In the genomic region with DNA sequence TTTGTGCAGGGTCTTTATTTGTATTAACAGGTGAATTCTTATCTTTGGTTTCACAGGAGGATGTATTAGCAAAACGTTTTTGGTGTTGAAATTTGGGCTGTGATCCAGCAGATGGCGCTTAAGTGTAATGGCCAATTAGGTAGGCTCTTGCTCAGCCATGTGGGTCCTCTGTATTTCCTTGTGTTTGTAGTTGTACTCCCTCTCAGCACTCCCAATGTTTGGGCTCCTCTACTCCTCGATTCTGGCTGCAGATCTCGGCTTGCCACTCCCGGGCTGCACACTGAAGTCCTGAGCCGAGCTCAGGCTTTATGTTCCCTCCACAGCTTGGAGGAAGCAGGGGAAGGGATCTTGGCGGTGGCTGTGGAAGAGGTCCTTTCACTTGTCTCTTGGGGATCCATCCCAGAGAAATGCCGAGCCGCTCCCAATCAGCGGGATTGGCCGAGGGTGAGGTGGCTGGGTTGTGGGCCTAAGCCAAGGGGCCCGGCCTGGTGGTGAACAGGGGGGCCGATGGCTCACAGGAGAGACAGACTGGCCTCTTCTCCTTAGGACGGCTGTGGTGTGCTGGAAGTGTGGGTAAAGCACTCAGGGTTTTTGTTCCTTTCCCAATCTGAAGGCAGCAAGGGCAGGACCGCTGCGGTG, we compare ENCODE assay signal across 8 cellular contexts.
DNase-seq lines count a peak whose midpoint lies in the region; ATAC-seq and TF ChIP-seq lines count a peak whose summit lies in the region.

No MANE protein-coding gene starts in this region.

- peak; percentile 57 for TF ChIP-seq RAD21 in HCT116 (IDR thresholded peaks at IDR 0.05; ENCODE audit: low read depth)

- DNase-seq in activated T-cell treated with anti-CD3 and anti-CD28 coated beads, Interleukin-2, amount 50 U/mL, for 72 hours = peak; percentile 14 to 30
- DNase-seq in activated T-cell treated with anti-CD3 and anti-CD28 coated beads, Interleukin-2, amount 50 U/mL, for 1 hour = no peak
- peak; percentile 32 for DNase-seq in HCT116 (ENCODE audit: low read depth, low spot score)
- peak; percentile 62 for DNase-seq in NCI-H146 treated with DMSO at 0.1 percent for 48 hours (lab: John Stamatoyannopoulos, UW; ENCODE audit: unreplicated experiment)
- peak; percentile 62 for DNase-seq in kidney tubule cell (ENCODE audit: low spot score)
- DNase-seq in activated effector memory CD4-positive, alpha-beta T cell treated with Interleukin-2 at 50 U/mL for 16 hours = no peak

- H3K4me3 ChIP-seq in HCT116 (replicated peaks in 1 of 2; ENCODE audit: low read depth in 1 of 2, low read length in 2 of 2) = no peak overlapping the region

- H3K27ac Mint-ChIP-seq in activated T-cell treated with anti-CD3 and anti-CD28 coated beads, Interleukin-2, amount 50 U/mL, for 72 hours = no peak overlapping the region
- H3K27ac Mint-ChIP-seq in activated naive CD8-positive, alpha-beta T cell = peak overlapping the region; percentile 67

- CTCF ChIA-PET in HCT116 (lab: Charles Lee) = interaction anchor here (0.8 kb wide), 1 partner anchor 14 kb away, joined by 3 read pairs; no protein-coding TSS in a partner anchor

- RAD21 ChIA-PET in HCT116 (lab: Charles Lee; ENCODE audit: low non-redundant PET in 1 of 2, low total read pairs in 2 of 2, uncharacterized antibody in 2 of 2, unreplicated experiment in 2 of 2) = no interaction called here

- intact Hi-C loops in HCT116 (cut with micrococcal nuclease) = loop anchor here (5.0 kb wide), 2 partner anchors 69 to 804 kb away; no protein-coding TSS in a partner anchor

- H3K36me3 Mint-ChIP-seq in activated T-cell treated with anti-CD3 and anti-CD28 coated beads, Interleukin-2, amount 50 U/mL, for 72 hours (ENCODE audit: insufficient read depth in 2 of 2) = no peaks in the 10 kb centered on the region
- peaks cover 14% of the 10 kb centered on the region for H3K36me3 Mint-ChIP-seq in activated naive CD8-positive, alpha-beta T cell

- H3K4me1 ChIP-seq in HCT116 (ENCODE audit: control insufficient read depth in 1 of 2, insufficient read depth in 2 of 2, low read length in 2 of 2) = peaks cover 3 to 7% of the 10 kb centered on the region in 2 experiments; a peak in 3 of 4 replicates

- no peak overlapping the region for H3K27ac ChIP-seq in HCT116 (ENCODE audit: low read depth, low read length)

- no TSS peak for BruUV-seq in HCT116 (replicated peaks; lab: Mats Ljungman, UMichigan)

- no peaks in the 10 kb centered on the region for H3K36me3 ChIP-seq in HCT116 (ENCODE audit: control insufficient read depth in 1 of 2, insufficient read depth in 2 of 2, low read length in 2 of 2)

- H3K9ac ChIP-seq in HCT116 (ENCODE audit: low read length) = no peak overlapping the region

- H3K4me2 ChIP-seq in HCT116 (ENCODE audit: low read length) = no peak overlapping the region

- no peak overlapping the region for H3K4me3 Mint-ChIP-seq in activated T-cell treated with anti-CD3 and anti-CD28 coated beads, Interleukin-2, amount 50 U/mL, for 72 hours
- no peak overlapping the region for H3K4me3 Mint-ChIP-seq in activated naive CD8-positive, alpha-beta T cell

- POLR2A ChIA-PET in HCT116 (lab: Charles Lee) = no interaction called here

- no peaks in the 10 kb centered on the region for H3K9me2 ChIP-seq in HCT116 (ENCODE audit: insufficient read depth)

- H3K4me1 Mint-ChIP-seq in activated T-cell treated with anti-CD3 and anti-CD28 coated beads, Interleukin-2, amount 50 U/mL, for 72 hours (ENCODE audit: low read depth) = no peaks in the 10 kb centered on the region
- H3K4me1 Mint-ChIP-seq in activated naive CD8-positive, alpha-beta T cell (ENCODE audit: low read depth) = no peaks in the 10 kb centered on the region

- H3K79me2 ChIP-seq in HCT116 (ENCODE audit: insufficient read depth, low read length) = no peaks in the 10 kb centered on the region

- no peaks in the 10 kb centered on the region for H3K9me3 ChIP-seq in HCT116 (ENCODE audit: control insufficient read depth in 1 of 2, insufficient read depth in 1 of 2, low read depth in 1 of 2, low read length in 2 of 2)

- no peak overlapping the region for H2AFZ ChIP-seq in HCT116 (ENCODE audit: low read depth, low read length, poor library complexity, severe bottlenecking)

- no peak for ATAC-seq in activated T-cell treated with anti-CD3 and anti-CD28 coated beads, Interleukin-2, amount 50 U/mL, for 72 hours (replicated peaks in 1 of 2)
- peak; percentile 86 for ATAC-seq in HCT116
- no peak for ATAC-seq in GM18873 (IDR thresholded peaks at IDR 0.05; ENCODE audit: low FRiP score, unreplicated experiment)

- no peak for TF ChIP-seq POLR2A in HCT116 (IDR thresholded peaks at IDR 0.05; ENCODE audit: borderline replicate concordance, extremely low read depth, insufficient read depth, insufficient read length)

- no peaks in the 10 kb centered on the region for H4K20me1 ChIP-seq in HCT116 (ENCODE audit: insufficient read depth)

- no peaks in the 10 kb centered on the region for H3K27me3 ChIP-seq in HCT116 (ENCODE audit: insufficient read depth, low read length)

- TF ChIP-seq CTCF in HCT116 (IDR thresholded peaks at IDR 0.05 in 2 of 3, conservative IDR thresholded peaks at IDR 0.05 in 1 of 3; ENCODE audit: borderline replicate concordance in 1 of 3, insufficient read depth in 1 of 3, low read depth in 2 of 3, low read length in 2 of 3) = peak; percentile 34 to 74 (median 71); a peak in 5 of 6 replicates

- no peaks in the 10 kb centered on the region for H3K27me3 Mint-ChIP-seq in activated T-cell treated with anti-CD3 and anti-CD28 coated beads, Interleukin-2, amount 50 U/mL, for 72 hours (ENCODE audit: low read depth)
- no peaks in the 10 kb centered on the region for H3K27me3 Mint-ChIP-seq in activated naive CD8-positive, alpha-beta T cell

- peaks cover 0 to 2% of the 10 kb centered on the region in 2 donors for H3K9me3 Mint-ChIP-seq in activated T-cell treated with anti-CD3 and anti-CD28 coated beads, Interleukin-2, amount 50 U/mL, for 72 hours
- no peaks in the 10 kb centered on the region for H3K9me3 Mint-ChIP-seq in activated naive CD8-positive, alpha-beta T cell (ENCODE audit: low read depth)

TF ChIP-seq in HCT116, 20 proteins besides CTCF, POLR2A, EP300 and RAD21:
- no peak for TF ChIP-seq TCF7L2 (IDR thresholded peaks at IDR 0.05; ENCODE audit: borderline replicate concordance, extremely low read depth, insufficient read depth, insufficient read length)
- TF ChIP-seq, protein P1, sequence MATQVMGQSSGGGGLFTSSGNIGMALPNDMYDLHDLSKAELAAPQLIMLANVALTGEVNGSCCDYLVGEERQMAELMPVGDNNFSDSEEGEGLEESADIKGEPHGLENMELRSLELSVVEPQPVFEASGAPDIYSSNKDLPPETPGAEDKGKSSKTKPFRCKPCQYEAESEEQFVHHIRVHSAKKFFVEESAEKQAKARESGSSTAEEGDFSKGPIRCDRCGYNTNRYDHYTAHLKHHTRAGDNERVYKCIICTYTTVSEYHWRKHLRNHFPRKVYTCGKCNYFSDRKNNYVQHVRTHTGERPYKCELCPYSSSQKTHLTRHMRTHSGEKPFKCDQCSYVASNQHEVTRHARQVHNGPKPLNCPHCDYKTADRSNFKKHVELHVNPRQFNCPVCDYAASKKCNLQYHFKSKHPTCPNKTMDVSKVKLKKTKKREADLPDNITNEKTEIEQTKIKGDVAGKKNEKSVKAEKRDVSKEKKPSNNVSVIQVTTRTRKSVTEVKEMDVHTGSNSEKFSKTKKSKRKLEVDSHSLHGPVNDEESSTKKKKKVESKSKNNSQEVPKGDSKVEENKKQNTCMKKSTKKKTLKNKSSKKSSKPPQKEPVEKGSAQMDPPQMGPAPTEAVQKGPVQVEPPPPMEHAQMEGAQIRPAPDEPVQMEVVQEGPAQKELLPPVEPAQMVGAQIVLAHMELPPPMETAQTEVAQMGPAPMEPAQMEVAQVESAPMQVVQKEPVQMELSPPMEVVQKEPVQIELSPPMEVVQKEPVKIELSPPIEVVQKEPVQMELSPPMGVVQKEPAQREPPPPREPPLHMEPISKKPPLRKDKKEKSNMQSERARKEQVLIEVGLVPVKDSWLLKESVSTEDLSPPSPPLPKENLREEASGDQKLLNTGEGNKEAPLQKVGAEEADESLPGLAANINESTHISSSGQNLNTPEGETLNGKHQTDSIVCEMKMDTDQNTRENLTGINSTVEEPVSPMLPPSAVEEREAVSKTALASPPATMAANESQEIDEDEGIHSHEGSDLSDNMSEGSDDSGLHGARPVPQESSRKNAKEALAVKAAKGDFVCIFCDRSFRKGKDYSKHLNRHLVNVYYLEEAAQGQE (IDR thresholded peaks at IDR 0.05; ENCODE audit: low read depth) = no peak
- TF ChIP-seq, protein P2, sequence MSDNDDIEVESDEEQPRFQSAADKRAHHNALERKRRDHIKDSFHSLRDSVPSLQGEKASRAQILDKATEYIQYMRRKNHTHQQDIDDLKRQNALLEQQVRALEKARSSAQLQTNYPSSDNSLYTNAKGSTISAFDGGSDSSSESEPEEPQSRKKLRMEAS (IDR thresholded peaks at IDR 0.05) = no peak
- TF ChIP-seq SRF (IDR thresholded peaks at IDR 0.05; ENCODE audit: low read depth) = no peak
- no peak for TF ChIP-seq EZH2 (IDR thresholded peaks at IDR 0.05)
- no peak for TF ChIP-seq POLR2AphosphoS5 (IDR thresholded peaks at IDR 0.05; ENCODE audit: low read depth, low read length)
- TF ChIP-seq CBX3 (IDR thresholded peaks at IDR 0.05; ENCODE audit: low read depth) = no peak
- no peak for TF ChIP-seq FOSL1 (IDR thresholded peaks at IDR 0.05; ENCODE audit: low read depth)
- no peak for TF ChIP-seq ELF1 (IDR thresholded peaks at IDR 0.05; ENCODE audit: borderline replicate concordance, low read depth)
- TF ChIP-seq EZH2phosphoT487 (IDR thresholded peaks at IDR 0.05; ENCODE audit: borderline replicate concordance) = no peak
- no peak for TF ChIP-seq SP1 (IDR thresholded peaks at IDR 0.05; ENCODE audit: low read depth)
- no peak for TF ChIP-seq CEBPB (IDR thresholded peaks at IDR 0.05; ENCODE audit: low read depth)
- no peak for TF ChIP-seq SIN3A (IDR thresholded peaks at IDR 0.05; ENCODE audit: low read depth)
- no peak for TF ChIP-seq JUND (IDR thresholded peaks at IDR 0.05)
- no peak for TF ChIP-seq ZNF274 (IDR thresholded peaks at IDR 0.05; ENCODE audit: low read depth, low read length)
- no peak for TF ChIP-seq YY1 (IDR thresholded peaks at IDR 0.05; ENCODE audit: extremely low read depth, insufficient replicate concordance, low read depth, low read length)

Comparison
In these comparisons a context has a peak if more than half of its experiments do, and no peak if none do; other contexts are left out.
1. DNase-seq: peak in activated T-cell treated with anti-CD3 and anti-CD28 coated beads, Interleukin-2, amount 50 U/mL, for 72 hours (2 of 2), HCT116 (single experiment), NCI-H146 treated with DMSO at 0.1 percent for 48 hours (single experiment) and kidney tubule cell (single experiment); none in activated T-cell treated with anti-CD3 and anti-CD28 coated beads, Interleukin-2, amount 50 U/mL, for 1 hour (single experiment) and activated effector memory CD4-positive, alpha-beta T cell treated with Interleukin-2 at 50 U/mL for 16 hours (single experiment).